ENCODE assay signal across 8 cellular contexts in genomic region chr1:37858931-37859506, GRCh38.
DNase-seq lines count a peak whose midpoint lies in the region; ATAC-seq and TF ChIP-seq lines count a peak whose summit lies in the region.

No MANE protein-coding gene starts in this region.

- TF ChIP-seq CTCF in WERI-Rb-1 (IDR thresholded peaks at IDR 0.05; ENCODE audit: low read depth, low read length) (no peak), foreskin fibroblast (IDR thresholded peaks at IDR 0.05; ENCODE audit: low read depth, low read length) (no peak), parathyroid adenoma (IDR thresholded peaks at IDR 0.05) (no peak)

- H3K27me3 ChIP-seq in WERI-Rb-1 (ENCODE audit: insufficient read depth, low read depth, severe bottlenecking) (no peaks in the 10 kb centered on the region), parathyroid adenoma (ENCODE audit: control insufficient read depth, insufficient read depth, low read length) (no peaks in the 10 kb centered on the region)

- H3K36me3 ChIP-seq in WERI-Rb-1 = peaks cover 39% of the 10 kb centered on the region
- H3K36me3 ChIP-seq in parathyroid adenoma (ENCODE audit: control insufficient read depth, insufficient read depth, low read length) = no peaks in the 10 kb centered on the region

- peaks cover 7% of the 10 kb centered on the region for H3K79me2 ChIP-seq in parathyroid adenoma

- peak overlapping the region; percentile 96 for H3K4me3 ChIP-seq in WERI-Rb-1 (ENCODE audit: low read depth, low read length)
- H3K4me3 ChIP-seq in foreskin fibroblast (ENCODE audit: low read depth in 1 of 2, low read length in 2 of 2) = peak overlapping the region; percentile 74 to 83
- peak overlapping the region; percentile 90 for H3K4me3 ChIP-seq in parathyroid adenoma (ENCODE audit: low read depth, low read length)

- H3K9me3 ChIP-seq in WERI-Rb-1 (ENCODE audit: severe bottlenecking) (no peaks in the 10 kb centered on the region), parathyroid adenoma (ENCODE audit: control insufficient read depth, low read length) (no peaks in the 10 kb centered on the region)

- H3K4me2 ChIP-seq in parathyroid adenoma (ENCODE audit: low read length) = peak overlapping the region; percentile 90

- ATAC-seq in HG03139 (IDR thresholded peaks at IDR 0.05; ENCODE audit: unreplicated experiment) (peak; percentile 15), GM21390 (IDR thresholded peaks at IDR 0.05; ENCODE audit: unreplicated experiment) (no peak)

- DNase-seq in activated effector memory CD4-positive, alpha-beta T cell treated with anti-CD3 and anti-CD28 coated beads, Interleukin-2, amount 50 U/mL, for 16 hours = peak; percentile 64
- no peak for DNase-seq in activated effector memory CD4-positive, alpha-beta T cell treated with Interleukin-2 at 50 U/mL for 16 hours
- DNase-seq in WERI-Rb-1 (no peak), foreskin fibroblast (peak; percentile 13 to 70), NCI-H82 treated with DMSO at 0.1 percent for 48 hours (lab: John Stamatoyannopoulos, UW; ENCODE audit: unreplicated experiment) (no peak)

- H3K4me1 ChIP-seq in parathyroid adenoma = peaks cover 3% of the 10 kb centered on the region

- peak overlapping the region; percentile 89 for H2AFZ ChIP-seq in parathyroid adenoma

- peak overlapping the region; percentile 61 for H3K9ac ChIP-seq in parathyroid adenoma

- peak overlapping the region; percentile 67 for H3K27ac ChIP-seq in WERI-Rb-1
- H3K27ac ChIP-seq in parathyroid adenoma = peak overlapping the region; percentile 76

Comparison
In these comparisons a context has a peak if more than half of its experiments do, and no peak if none do; other contexts are left out.
1. DNase-seq: peak in activated effector memory CD4-positive, alpha-beta T cell treated with anti-CD3 and anti-CD28 coated beads, Interleukin-2, amount 50 U/mL, for 16 hours (single experiment) and foreskin fibroblast (2 of 2); none in activated effector memory CD4-positive, alpha-beta T cell treated with Interleukin-2 at 50 U/mL for 16 hours (single experiment), WERI-Rb-1 (single experiment) and NCI-H82 treated with DMSO at 0.1 percent for 48 hours (single experiment).
2. Peak in every context shown above with its lines, with median percentiles within 50 percentile points of each other: H3K4me3 ChIP-seq.